In the genomic region with DNA sequence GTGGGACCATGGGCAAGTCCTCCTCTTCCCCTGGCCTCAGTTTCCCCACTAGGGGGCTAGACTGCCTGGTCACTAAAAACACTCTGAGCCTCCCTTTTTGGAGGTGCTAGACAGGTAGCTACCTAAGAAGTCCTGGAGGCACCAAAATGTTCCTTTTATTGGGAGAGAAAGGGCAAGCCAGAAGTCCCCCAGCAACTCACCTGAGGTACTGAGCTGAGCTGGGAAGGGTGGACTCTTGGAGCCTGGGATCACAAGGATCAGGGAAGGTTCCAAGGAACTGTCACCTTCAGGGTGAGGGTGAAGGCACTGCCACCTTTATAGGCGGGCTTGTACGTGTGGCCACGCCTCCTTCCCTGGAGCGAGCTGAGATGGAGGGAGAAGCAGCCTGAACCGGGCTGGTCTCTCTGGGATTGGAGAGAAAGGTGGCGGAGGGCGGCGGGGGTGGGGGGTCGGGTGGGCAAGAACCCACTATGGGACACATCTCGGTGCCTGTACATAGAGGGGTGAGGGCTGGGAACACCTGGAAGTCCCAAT, we compare ENCODE assay signal across 8 cellular contexts.
A peak's percentile ranks its signal among the peaks of the same experiment; 100 is the strongest.
DNase-seq lines count a peak whose midpoint lies in the region; ATAC-seq lines count a peak whose summit lies in the region.

A gene with protein sequence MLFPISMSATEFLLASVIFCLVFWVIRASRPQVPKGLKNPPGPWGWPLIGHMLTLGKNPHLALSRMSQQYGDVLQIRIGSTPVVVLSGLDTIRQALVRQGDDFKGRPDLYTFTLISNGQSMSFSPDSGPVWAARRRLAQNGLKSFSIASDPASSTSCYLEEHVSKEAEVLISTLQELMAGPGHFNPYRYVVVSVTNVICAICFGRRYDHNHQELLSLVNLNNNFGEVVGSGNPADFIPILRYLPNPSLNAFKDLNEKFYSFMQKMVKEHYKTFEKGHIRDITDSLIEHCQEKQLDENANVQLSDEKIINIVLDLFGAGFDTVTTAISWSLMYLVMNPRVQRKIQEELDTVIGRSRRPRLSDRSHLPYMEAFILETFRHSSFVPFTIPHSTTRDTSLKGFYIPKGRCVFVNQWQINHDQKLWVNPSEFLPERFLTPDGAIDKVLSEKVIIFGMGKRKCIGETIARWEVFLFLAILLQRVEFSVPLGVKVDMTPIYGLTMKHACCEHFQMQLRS (minus strand): TSS at position 288 of the 534 bp plus-strand sequence. CDS start 2,431 bp downstream, outside the sequence.

- ATAC-seq in HG03432 (IDR thresholded peaks at IDR 0.05; ENCODE audit: unreplicated experiment) (no peak), GM18858 (IDR thresholded peaks at IDR 0.05; ENCODE audit: unreplicated experiment) (no peak)

- DNase-seq in DMS153 treated with DMSO at 0.1 percent for 48 hours (lab: John Stamatoyannopoulos, UW; ENCODE audit: unreplicated experiment) (peak; percentile 1), DMS153 (lab: John Stamatoyannopoulos, UW) (no peak), RPMI8226 (peak; percentile 62), astrocyte of the hippocampus (ENCODE audit: low read depth, low spot score) (peak; percentile 34), islet precursor cell (peak; percentile 64)
- DNase-seq in stimulated activated CD4-positive, alpha-beta T cell treated with anti-CD3 and anti-CD28 coated beads, Interleukin-1b, Interleukin-23, amount 100 ng/mL, for 4 hours (ENCODE audit: low read depth in 2 of 2) = peak; percentile 18 to 33
